11 cellular contexts compared by ENCODE assay signal in genomic region chrX:72079607-72080006, GRCh38. TPM values are rescaled to one million over a fixed set of nuclear protein-coding genes. Genes with fewer than 3 reads are reported as not detected.
DNase-seq lines count a peak whose midpoint lies in the region; ATAC-seq and TF ChIP-seq lines count a peak whose summit lies in the region.
"Had no signal": no experiment of that assay in that cellular context is flagged by ENCODE, and none has a peak within 500 bp of the region (broad histone marks: within the 10 kb centered on the region; RNA-seq: fewer than 3 reads in every experiment).

No MANE protein-coding gene starts in this region.

- H3K27ac ChIP-seq in right lobe of liver (peak overlapping the region in 1 of 3 donors; percentile 47), spleen (peak overlapping the region in 7 of 8 donors; percentile 36 to 83 (median 60))

- H3K9me3 ChIP-seq in right lobe of liver (no peaks in the 10 kb centered on the region), spleen (no peaks in the 10 kb centered on the region)

- H3K4me1 ChIP-seq in right lobe of liver (no peaks in the 10 kb centered on the region), spleen (peaks cover 0 to 38% (median 8%) of the 10 kb centered on the region in 6 donors)

- TF ChIP-seq CTCF in right lobe of liver (IDR thresholded peaks at IDR 0.05) (no peak), spleen (IDR thresholded peaks at IDR 0.05 in 8 of 11, conservative IDR thresholded peaks at IDR 0.05 in 3 of 11) (no peak), lower leg skin (IDR thresholded peaks at IDR 0.05) (no peak)

- peak; percentile 15 to 53 for DNase-seq in Kasumi-1 (lab: John Stamatoyannopoulos, UW)
- peak; percentile 70 to 92 for DNase-seq in dermis microvascular lymphatic vessel endothelial cell (ENCODE audit: low read depth in 2 of 2)
- DNase-seq in right lobe of liver = peak in 1 of 3 donors; percentile 58
- peak; percentile 79 for DNase-seq in spleen
- no peak for DNase-seq in NCI-H69 (lab: John Stamatoyannopoulos, UW)
- no peak for DNase-seq in lower leg skin (ENCODE audit: low spot score in 2 of 2)
- no peak for DNase-seq in nucleus accumbens (lab: John Stamatoyannopoulos, UW)
- no peak for DNase-seq in T-helper 2 cell
- DNase-seq: DMS79; MM.1S; stimulated activated CD4-positive, alpha-beta T cell treated with anti-CD3 and anti-CD28 coated beads, Interleukin-2, amount 100 ng/mL, for 48 hours had no signal

- 94% methylated on average over 2 of the region's 12 CpGs for WGBS in right lobe of liver (ENCODE audit: insufficient coverage, low coverage, low lambda C conversion rate, missing lambda C conversion rate)
- 33 to 63% (median 53%) methylated on average over 9 to 12 of the region's 12 CpGs for WGBS in spleen, 5 donors
- 66 to 92% methylated on average over 4 to 12 of the region's 12 CpGs for WGBS in lower leg skin, 2 donors

- TF ChIP-seq POLR2A in right lobe of liver (IDR thresholded peaks at IDR 0.05) (no peak), spleen (IDR thresholded peaks at IDR 0.05) (no peak), lower leg skin (IDR thresholded peaks at IDR 0.05) (no peak)

- intact Hi-C loops in right lobe of liver (cut with DNase I) = no loop called here
- intact Hi-C loops in spleen (cut with DNase I; ENCODE audit: low total_unique reads) = no loop called here
- intact Hi-C loops in lower leg skin (cut with DNase I; ENCODE audit: low total_unique reads) = no loop called here

- H3K4me3 ChIP-seq in right lobe of liver (no peak overlapping the region), spleen (peak overlapping the region in 2 of 8 donors; percentile 26 to 38), lower leg skin (ENCODE audit: low read depth, poor library complexity, severe bottlenecking) (no peak overlapping the region)

- ATAC-seq in right lobe of liver = peak; percentile 71 to 93 (median 84)

- H3K36me3 ChIP-seq in right lobe of liver (no peaks in the 10 kb centered on the region), spleen (no peaks in the 10 kb centered on the region)

- H3K27me3 ChIP-seq in right lobe of liver (no peaks in the 10 kb centered on the region), spleen (replicated peaks in 1 of 7) (peaks cover 0 to 5% (median 0%) of the 10 kb centered on the region in 7 donors)

RNA-seq across cellular contexts. Expression of gene RTL5, which starts 52.1 kb away (rescaled TPM):
- 0.13 and 0.38 TPM in 2 replicates for total RNA-seq in dermis microvascular lymphatic vessel endothelial cell
- total RNA-seq in right lobe of liver = 1 to 10 TPM; 1.2 to 4.1 (median 2.5) TPM
- 1 to 10 TPM; 2.7 to 5.9 (median 4.2) TPM for total RNA-seq in spleen
- polyA plus RNA-seq in spleen = under 1 TPM; 0.46 to 0.99 (median 0.61) TPM
- total RNA-seq in lower leg skin = 1 to 10 TPM in 2 of 4 donors, under 1 TPM in 2; 0.46 to 1.9 (median 1.2) TPM

Comparison
In these comparisons a context has a peak if more than half of its experiments do, and no peak if none do; other contexts are left out.
1. DNase-seq: peak in Kasumi-1 (2 of 2), dermis microvascular lymphatic vessel endothelial cell (2 of 2) and spleen (single experiment); none in NCI-H69 (single experiment), lower leg skin (0 of 2), nucleus accumbens (0 of 56) and T-helper 2 cell (0 of 5).